Comparison of ENCODE assay signal across 8 cellular contexts in the genomic region with DNA sequence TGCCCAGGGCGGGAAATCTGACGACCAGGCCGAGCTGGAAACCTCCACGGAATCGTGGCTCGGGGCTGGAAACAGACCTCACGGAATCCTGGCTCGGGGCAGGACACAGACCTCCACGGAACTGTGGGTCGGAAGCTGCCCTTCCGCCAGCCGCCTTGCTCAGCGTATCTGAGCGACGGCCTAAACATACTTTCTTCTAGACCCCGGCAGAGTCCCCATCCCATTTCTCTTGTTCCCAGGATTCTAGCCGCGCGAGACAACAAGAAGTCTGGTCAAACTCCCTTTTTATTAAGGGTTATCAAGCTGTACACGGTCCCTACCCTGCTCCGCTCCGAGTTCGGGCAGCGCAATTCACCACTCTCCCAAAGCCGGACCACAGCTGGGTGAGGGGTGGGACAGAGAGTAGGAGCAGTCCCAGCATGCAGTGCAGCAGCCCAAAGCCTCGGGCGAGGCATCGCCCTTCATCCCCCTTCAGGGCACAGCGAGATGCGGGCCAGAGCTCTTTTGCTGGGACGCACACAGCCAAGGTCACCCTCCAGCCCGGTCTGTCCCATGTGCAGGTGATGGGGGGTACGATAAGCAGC. TPM values are rescaled to one million over a fixed set of nuclear protein-coding genes. Genes with fewer than 3 reads are reported as not detected.
A peak's percentile ranks its signal among the peaks of the same experiment; 100 is the strongest.
DNase-seq lines count a peak whose midpoint lies in the region; ATAC-seq and TF ChIP-seq lines count a peak whose summit lies in the region.

No MANE protein-coding gene starts in this region.

- POLR2A ChIA-PET in RWPE1 (lab: Yijun Ruan, JAX; ENCODE audit: low non-redundant PET): interaction anchor here (1.5 kb wide), 1 partner anchor 13 kb away, joined by 6 read pairs; a partner anchor contains a TSS

- peaks cover 52 to 70% (median 69%) of the 10 kb centered on the region in 4 donors for H3K36me3 ChIP-seq in esophagus muscularis mucosa
- H3K36me3 ChIP-seq in parathyroid adenoma (ENCODE audit: control insufficient read depth, insufficient read depth, low read length): no peaks in the 10 kb centered on the region

- peaks cover 55% of the 10 kb centered on the region for H3K36me3 Mint-ChIP-seq in Calu3 (ENCODE audit: insufficient read depth, unreplicated experiment)

- no peaks in the 10 kb centered on the region for H3K27me3 Mint-ChIP-seq in Calu3 (ENCODE audit: unreplicated experiment)

- peaks cover 28 to 56% (median 45%) of the 10 kb centered on the region in 4 donors for H3K4me1 ChIP-seq in esophagus muscularis mucosa
- H3K4me1 ChIP-seq in parathyroid adenoma: peaks cover 12% of the 10 kb centered on the region

- no peaks in the 10 kb centered on the region for H3K9me3 ChIP-seq in esophagus muscularis mucosa
- no peaks in the 10 kb centered on the region for H3K9me3 ChIP-seq in parathyroid adenoma (ENCODE audit: control insufficient read depth, low read length)

- no peak for TF ChIP-seq EP300 in esophagus muscularis mucosa (IDR thresholded peaks at IDR 0.05)

- DNase-seq in Calu3: no peak
- DNase-seq in RWPE1 (ENCODE audit: low spot score): no peak
- no peak for DNase-seq in esophagus muscularis mucosa (ENCODE audit: extremely low spot score)
- DNase-seq in DMS 273 (lab: John Stamatoyannopoulos, UW; ENCODE audit: unreplicated experiment): no peak
- DNase-seq in NCI-H1092 treated with DMSO at 0.1 percent for 48 hours (lab: John Stamatoyannopoulos, UW): no peak
- DNase-seq in SW 1271 (lab: John Stamatoyannopoulos, UW): no peak

- H3K4me2 ChIP-seq in parathyroid adenoma (ENCODE audit: low read length): peak overlapping the region; percentile 91

- H3K9me3 Mint-ChIP-seq in Calu3 (ENCODE audit: low read depth, unreplicated experiment): no peaks in the 10 kb centered on the region

- intact Hi-C loops in Calu3 (cut with micrococcal nuclease; ENCODE audit: unreplicated experiment) (loop anchor here (5.0 to 10.0 kb wide), 2 partner anchors 54 to 58 kb away; a partner anchor contains a TSS), esophagus muscularis mucosa (cut with DNase I) (no loop called here)

- no TSS peak for BruUV-seq in Calu3 (replicated peaks; lab: Mats Ljungman, UMichigan)

- H3K27ac ChIP-seq in RWPE1: peak overlapping the region; percentile 99
- H3K27ac ChIP-seq in esophagus muscularis mucosa (replicated peaks in 1 of 4): peak overlapping the region; percentile 90 to 99 (median 95)
- H3K27ac ChIP-seq in parathyroid adenoma: peak overlapping the region; percentile 83

- TF ChIP-seq POLR2A in esophagus muscularis mucosa (IDR thresholded peaks at IDR 0.05; ENCODE audit: low read depth): no peak

- peak overlapping the region; percentile 86 for H2AFZ ChIP-seq in parathyroid adenoma

- no peaks in the 10 kb centered on the region for H3K79me2 ChIP-seq in parathyroid adenoma

- TF ChIP-seq CTCF in Calu3 (IDR thresholded peaks at IDR 0.05; ENCODE audit: unreplicated experiment): no peak
- TF ChIP-seq CTCF in RWPE1 (conservative IDR thresholded peaks at IDR 0.05; ENCODE audit: low read depth): no peak
- TF ChIP-seq CTCF in esophagus muscularis mucosa (IDR thresholded peaks at IDR 0.05): no peak
- no peak for TF ChIP-seq CTCF in parathyroid adenoma (IDR thresholded peaks at IDR 0.05)

- no peak overlapping the region for H3K9ac ChIP-seq in parathyroid adenoma

- H3K4me3 ChIP-seq in esophagus muscularis mucosa (peak overlapping the region; percentile 59 to 79 (median 65)), parathyroid adenoma (ENCODE audit: low read depth, low read length) (peak overlapping the region; percentile 66)

- H3K27ac Mint-ChIP-seq in Calu3 (ENCODE audit: unreplicated experiment): peak overlapping the region; percentile 75

- H3K4me3 Mint-ChIP-seq in Calu3 (ENCODE audit: low read depth, unreplicated experiment): peak overlapping the region; percentile 74

- peaks cover 18% of the 10 kb centered on the region for H3K4me1 Mint-ChIP-seq in Calu3 (ENCODE audit: low read depth, unreplicated experiment)

- ATAC-seq in GM18907 (IDR thresholded peaks at IDR 0.05; ENCODE audit: unreplicated experiment): no peak

- 7% methylated on average over 18 of the region's 33 CpGs for WGBS in esophagus muscularis mucosa

- CTCF ChIA-PET in Calu3 (lab: Charles Lee): no interaction called here
- CTCF ChIA-PET in RWPE1 (lab: Yijun Ruan, JAX): interaction anchor here (0.6 to 1.8 kb wide), 4 partner anchors 60 to 358 kb away, joined by 3 to 17 read pairs (median 4); no protein-coding TSS in a partner anchor

- H3K27me3 ChIP-seq in esophagus muscularis mucosa: no peaks in the 10 kb centered on the region
- H3K27me3 ChIP-seq in parathyroid adenoma (ENCODE audit: control insufficient read depth, insufficient read depth, low read length): no peaks in the 10 kb centered on the region

RNA-seq across cellular contexts. Expression of a gene that starts 0.4 kb away (rescaled TPM):
- total RNA-seq in Calu3 (2022): 11.7 and 12.1 TPM in 2 replicates
- total RNA-seq in esophagus muscularis mucosa: 10 to 100 TPM; 17.4 to 27.3 (median 19.6) TPM

RNA-seq across cellular contexts. Expression of a gene that starts 10.2 kb away (rescaled TPM):
- 36.6 and 42.4 TPM in 2 replicates for total RNA-seq in Calu3 (2022)
- 10 to 100 TPM; 41.5 to 75.3 (median 56.2) TPM for total RNA-seq in esophagus muscularis mucosa

RNA-seq across cellular contexts. Expression of a gene that starts 10.4 kb away (rescaled TPM):
- total RNA-seq in Calu3 (2022) (44.1 and 56.6 TPM in 2 replicates), esophagus muscularis mucosa (10 to 100 TPM; 20.4 to 34.1 (median 27.6) TPM)

RNA-seq across cellular contexts. Expression of a gene that starts 12.6 kb away (rescaled TPM):
- total RNA-seq in Calu3 (2022): 25.7 and 30.0 TPM in 2 replicates
- 10 to 100 TPM; 27.0 to 50.1 (median 36.9) TPM for total RNA-seq in esophagus muscularis mucosa

RNA-seq across cellular contexts. Expression of a gene that starts 26.0 kb away (rescaled TPM):
- total RNA-seq in Calu3 (2022): 7.6 and 12.1 TPM in 2 replicates
- 1 to 10 TPM; 3.3 to 6.4 (median 5.6) TPM for total RNA-seq in esophagus muscularis mucosa
